ENCODE assay signal across 1 cellular context in the genomic region with DNA sequence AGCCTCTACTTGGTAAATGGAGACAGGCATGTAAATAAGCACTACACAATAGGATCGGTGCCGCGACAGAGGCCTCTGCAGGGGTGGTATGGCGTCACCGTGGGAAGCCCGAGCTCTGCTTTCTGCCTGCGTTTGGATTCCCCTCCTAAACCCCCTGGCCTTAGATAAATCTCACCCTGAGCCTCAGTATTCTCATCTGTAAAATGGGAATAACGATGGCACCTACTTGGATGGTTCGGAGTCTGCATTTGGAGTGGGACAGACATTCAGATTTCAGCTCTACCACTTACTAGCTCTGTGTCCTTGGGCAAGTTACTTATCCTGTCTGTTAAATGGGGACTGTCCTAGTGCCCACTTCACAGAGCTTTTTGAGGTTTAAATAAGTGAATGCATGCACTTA.
TF ChIP-seq lines count a peak whose summit lies in the region.

No MANE protein-coding gene starts in this region.

TF ChIP-seq in GM23338, 12 proteins besides CTCF, POLR2A, EP300 and RAD21:
- TF ChIP-seq, protein P1, sequence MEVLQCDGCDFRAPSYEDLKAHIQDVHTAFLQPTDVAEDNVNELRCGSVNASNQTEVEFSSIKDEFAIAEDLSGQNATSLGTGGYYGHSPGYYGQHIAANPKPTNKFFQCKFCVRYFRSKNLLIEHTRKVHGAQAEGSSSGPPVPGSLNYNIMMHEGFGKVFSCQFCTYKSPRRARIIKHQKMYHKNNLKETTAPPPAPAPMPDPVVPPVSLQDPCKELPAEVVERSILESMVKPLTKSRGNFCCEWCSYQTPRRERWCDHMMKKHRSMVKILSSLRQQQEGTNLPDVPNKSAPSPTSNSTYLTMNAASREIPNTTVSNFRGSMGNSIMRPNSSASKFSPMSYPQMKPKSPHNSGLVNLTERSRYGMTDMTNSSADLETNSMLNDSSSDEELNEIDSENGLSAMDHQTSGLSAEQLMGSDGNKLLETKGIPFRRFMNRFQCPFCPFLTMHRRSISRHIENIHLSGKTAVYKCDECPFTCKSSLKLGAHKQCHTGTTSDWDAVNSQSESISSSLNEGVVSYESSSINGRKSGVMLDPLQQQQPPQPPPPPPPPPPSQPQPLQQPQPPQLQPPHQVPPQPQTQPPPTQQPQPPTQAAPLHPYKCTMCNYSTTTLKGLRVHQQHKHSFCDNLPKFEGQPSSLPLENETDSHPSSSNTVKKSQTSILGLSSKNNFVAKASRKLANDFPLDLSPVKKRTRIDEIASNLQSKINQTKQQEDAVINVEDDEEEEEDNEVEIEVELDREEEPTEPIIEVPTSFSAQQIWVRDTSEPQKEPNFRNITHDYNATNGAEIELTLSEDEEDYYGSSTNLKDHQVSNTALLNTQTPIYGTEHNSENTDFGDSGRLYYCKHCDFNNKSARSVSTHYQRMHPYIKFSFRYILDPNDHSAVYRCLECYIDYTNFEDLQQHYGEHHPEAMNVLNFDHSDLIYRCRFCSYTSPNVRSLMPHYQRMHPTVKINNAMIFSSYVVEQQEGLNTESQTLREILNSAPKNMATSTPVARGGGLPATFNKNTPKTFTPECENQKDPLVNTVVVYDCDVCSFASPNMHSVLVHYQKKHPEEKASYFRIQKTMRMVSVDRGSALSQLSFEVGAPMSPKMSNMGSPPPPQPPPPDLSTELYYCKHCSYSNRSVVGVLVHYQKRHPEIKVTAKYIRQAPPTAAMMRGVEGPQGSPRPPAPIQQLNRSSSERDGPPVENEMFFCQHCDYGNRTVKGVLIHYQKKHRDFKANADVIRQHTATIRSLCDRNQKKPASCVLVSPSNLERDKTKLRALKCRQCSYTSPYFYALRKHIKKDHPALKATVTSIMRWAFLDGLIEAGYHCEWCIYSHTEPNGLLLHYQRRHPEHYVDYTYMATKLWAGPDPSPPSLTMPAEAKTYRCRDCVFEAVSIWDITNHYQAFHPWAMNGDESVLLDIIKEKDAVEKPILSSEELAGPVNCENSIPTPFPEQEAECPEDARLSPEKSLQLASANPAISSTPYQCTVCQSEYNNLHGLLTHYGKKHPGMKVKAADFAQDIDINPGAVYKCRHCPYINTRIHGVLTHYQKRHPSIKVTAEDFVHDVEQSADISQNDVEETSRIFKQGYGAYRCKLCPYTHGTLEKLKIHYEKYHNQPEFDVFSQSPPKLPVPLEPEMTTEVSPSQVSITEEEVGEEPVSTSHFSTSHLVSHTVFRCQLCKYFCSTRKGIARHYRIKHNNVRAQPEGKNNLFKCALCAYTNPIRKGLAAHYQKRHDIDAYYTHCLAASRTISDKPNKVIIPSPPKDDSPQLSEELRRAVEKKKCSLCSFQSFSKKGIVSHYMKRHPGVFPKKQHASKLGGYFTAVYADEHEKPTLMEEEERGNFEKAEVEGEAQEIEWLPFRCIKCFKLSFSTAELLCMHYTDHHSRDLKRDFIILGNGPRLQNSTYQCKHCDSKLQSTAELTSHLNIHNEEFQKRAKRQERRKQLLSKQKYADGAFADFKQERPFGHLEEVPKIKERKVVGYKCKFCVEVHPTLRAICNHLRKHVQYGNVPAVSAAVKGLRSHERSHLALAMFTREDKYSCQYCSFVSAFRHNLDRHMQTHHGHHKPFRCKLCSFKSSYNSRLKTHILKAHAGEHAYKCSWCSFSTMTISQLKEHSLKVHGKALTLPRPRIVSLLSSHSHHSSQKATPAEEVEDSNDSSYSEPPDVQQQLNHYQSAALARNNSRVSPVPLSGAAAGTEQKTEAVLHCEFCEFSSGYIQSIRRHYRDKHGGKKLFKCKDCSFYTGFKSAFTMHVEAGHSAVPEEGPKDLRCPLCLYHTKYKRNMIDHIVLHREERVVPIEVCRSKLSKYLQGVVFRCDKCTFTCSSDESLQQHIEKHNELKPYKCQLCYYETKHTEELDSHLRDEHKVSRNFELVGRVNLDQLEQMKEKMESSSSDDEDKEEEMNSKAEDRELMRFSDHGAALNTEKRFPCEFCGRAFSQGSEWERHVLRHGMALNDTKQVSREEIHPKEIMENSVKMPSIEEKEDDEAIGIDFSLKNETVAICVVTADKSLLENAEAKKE (CRISPR knock-in tag; IDR thresholded peaks at IDR 0.05), result no peak
- TF ChIP-seq CREB1 (CRISPR knock-in tag; IDR thresholded peaks at IDR 0.05; ENCODE audit: low read depth) (no peak), EZH2 (IDR thresholded peaks at IDR 0.05; ENCODE audit: low read depth, unreplicated experiment) (no peak), NANOG (IDR thresholded peaks at IDR 0.05; ENCODE audit: borderline replicate concordance) (no peak), POLR2AphosphoS5 (IDR thresholded peaks at IDR 0.05; ENCODE audit: low read depth) (no peak)
- TF ChIP-seq, protein P2, sequence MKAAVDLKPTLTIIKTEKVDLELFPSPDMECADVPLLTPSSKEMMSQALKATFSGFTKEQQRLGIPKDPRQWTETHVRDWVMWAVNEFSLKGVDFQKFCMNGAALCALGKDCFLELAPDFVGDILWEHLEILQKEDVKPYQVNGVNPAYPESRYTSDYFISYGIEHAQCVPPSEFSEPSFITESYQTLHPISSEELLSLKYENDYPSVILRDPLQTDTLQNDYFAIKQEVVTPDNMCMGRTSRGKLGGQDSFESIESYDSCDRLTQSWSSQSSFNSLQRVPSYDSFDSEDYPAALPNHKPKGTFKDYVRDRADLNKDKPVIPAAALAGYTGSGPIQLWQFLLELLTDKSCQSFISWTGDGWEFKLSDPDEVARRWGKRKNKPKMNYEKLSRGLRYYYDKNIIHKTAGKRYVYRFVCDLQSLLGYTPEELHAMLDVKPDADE (IDR thresholded peaks at IDR 0.05), result no peak
- TF ChIP-seq, protein P3, sequence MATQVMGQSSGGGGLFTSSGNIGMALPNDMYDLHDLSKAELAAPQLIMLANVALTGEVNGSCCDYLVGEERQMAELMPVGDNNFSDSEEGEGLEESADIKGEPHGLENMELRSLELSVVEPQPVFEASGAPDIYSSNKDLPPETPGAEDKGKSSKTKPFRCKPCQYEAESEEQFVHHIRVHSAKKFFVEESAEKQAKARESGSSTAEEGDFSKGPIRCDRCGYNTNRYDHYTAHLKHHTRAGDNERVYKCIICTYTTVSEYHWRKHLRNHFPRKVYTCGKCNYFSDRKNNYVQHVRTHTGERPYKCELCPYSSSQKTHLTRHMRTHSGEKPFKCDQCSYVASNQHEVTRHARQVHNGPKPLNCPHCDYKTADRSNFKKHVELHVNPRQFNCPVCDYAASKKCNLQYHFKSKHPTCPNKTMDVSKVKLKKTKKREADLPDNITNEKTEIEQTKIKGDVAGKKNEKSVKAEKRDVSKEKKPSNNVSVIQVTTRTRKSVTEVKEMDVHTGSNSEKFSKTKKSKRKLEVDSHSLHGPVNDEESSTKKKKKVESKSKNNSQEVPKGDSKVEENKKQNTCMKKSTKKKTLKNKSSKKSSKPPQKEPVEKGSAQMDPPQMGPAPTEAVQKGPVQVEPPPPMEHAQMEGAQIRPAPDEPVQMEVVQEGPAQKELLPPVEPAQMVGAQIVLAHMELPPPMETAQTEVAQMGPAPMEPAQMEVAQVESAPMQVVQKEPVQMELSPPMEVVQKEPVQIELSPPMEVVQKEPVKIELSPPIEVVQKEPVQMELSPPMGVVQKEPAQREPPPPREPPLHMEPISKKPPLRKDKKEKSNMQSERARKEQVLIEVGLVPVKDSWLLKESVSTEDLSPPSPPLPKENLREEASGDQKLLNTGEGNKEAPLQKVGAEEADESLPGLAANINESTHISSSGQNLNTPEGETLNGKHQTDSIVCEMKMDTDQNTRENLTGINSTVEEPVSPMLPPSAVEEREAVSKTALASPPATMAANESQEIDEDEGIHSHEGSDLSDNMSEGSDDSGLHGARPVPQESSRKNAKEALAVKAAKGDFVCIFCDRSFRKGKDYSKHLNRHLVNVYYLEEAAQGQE (IDR thresholded peaks at IDR 0.05; ENCODE audit: unreplicated experiment), result no peak
